In genomic region chr13:97700306-97700848, GRCh38 we compare ENCODE assay signal across 27 cellular contexts.
A peak's percentile ranks its signal among the peaks of the same experiment; 100 is the strongest.
DNase-seq lines count a peak whose midpoint lies in the region; ATAC-seq, FAIRE-seq and TF ChIP-seq lines count a peak whose summit lies in the region.
"Had no signal": no experiment of that assay in that cellular context is flagged by ENCODE, and none has a peak within 500 bp of the region (broad histone marks: within the 10 kb centered on the region; RNA-seq: fewer than 3 reads in every experiment).

No MANE protein-coding gene starts in this region.

- BruUV-seq in HepG2 (replicated peaks; lab: Mats Ljungman, UMichigan) = no TSS peak
- no TSS peak for BruUV-seq in IMR-90 (replicated peaks; lab: Mats Ljungman, UMichigan)
- no TSS peak for BruUV-seq in K562 (replicated peaks; lab: Mats Ljungman, UMichigan)

- H3K36me3 ChIP-seq in HepG2 (replicated peaks in 1 of 2; ENCODE audit: control insufficient read depth in 1 of 2, insufficient read depth in 2 of 2, low read length in 2 of 2) (no peaks in the 10 kb centered on the region), right lobe of liver (no peaks in the 10 kb centered on the region), IMR-90 (ENCODE audit: control insufficient read depth, insufficient read depth, low read length) (no peaks in the 10 kb centered on the region), K562 (ENCODE audit: control insufficient read depth, insufficient read depth, low read length) (no peaks in the 10 kb centered on the region)
- H3K36me3 ChIP-seq: BE2C, BLaER1 had no signal

- H3K27me3 ChIP-seq in HepG2 (ENCODE audit: control insufficient read depth in 1 of 2, insufficient read depth in 2 of 2, low read length in 2 of 2) = peaks cover 0 to 1% of the 10 kb centered on the region in 2 experiments; a peak in 1 of 5 replicates
- H3K27me3 ChIP-seq in right lobe of liver = no peaks in the 10 kb centered on the region
- no peaks in the 10 kb centered on the region; the same call in 1 of the 2 replicates for H3K27me3 ChIP-seq in IMR-90 (ENCODE audit: control insufficient read depth, insufficient read depth, low read length)
- no peaks in the 10 kb centered on the region for H3K27me3 ChIP-seq in K562 (ENCODE audit: control insufficient read depth in 2 of 2, insufficient read depth in 2 of 2, low read length in 2 of 2)
- H3K27me3 ChIP-seq: BLaER1 had no signal

- H3K27ac Mint-ChIP-seq in natural killer cell = no peak overlapping the region
- H3K27ac Mint-ChIP-seq: CD14-positive monocyte; CD4-positive, alpha-beta memory T cell; CD4-positive, CD25-positive, alpha-beta regulatory T cell had no signal

- no peak overlapping the region for H3K14ac ChIP-seq in IMR-90 (replicated peaks; ENCODE audit: low read depth, low read length)

- no peaks in the 10 kb centered on the region for H3K9me3 ChIP-seq in HepG2 (ENCODE audit: low read length)
- H3K9me3 ChIP-seq in right lobe of liver = no peaks in the 10 kb centered on the region
- H3K9me3 ChIP-seq in IMR-90 (ENCODE audit: control insufficient read depth, insufficient read depth, low read length) = no peaks in the 10 kb centered on the region
- no peaks in the 10 kb centered on the region for H3K9me3 ChIP-seq in K562 (replicated peaks; ENCODE audit: control insufficient read depth, insufficient read depth, low read depth, low read length)
- H3K9me3 ChIP-seq: BE2C, BLaER1 had no signal

- no peak overlapping the region for H2AFZ ChIP-seq in HepG2 (ENCODE audit: low read length)
- H2AFZ ChIP-seq in IMR-90 (replicated peaks; ENCODE audit: low read length, poor library complexity) = no peak overlapping the region
- no peak overlapping the region for H2AFZ ChIP-seq in K562 (ENCODE audit: low read depth, low read length)

- H3K27me3 Mint-ChIP-seq in natural killer cell (ENCODE audit: low read depth in 2 of 2) = no peaks in the 10 kb centered on the region
- H3K27me3 Mint-ChIP-seq: CD4-positive, CD25-positive, alpha-beta regulatory T cell had no signal

- no peaks in the 10 kb centered on the region for H3K79me1 ChIP-seq in IMR-90 (ENCODE audit: low read depth in 1 of 2, low read length in 2 of 2)

- no peak overlapping the region for H3K18ac ChIP-seq in IMR-90 (ENCODE audit: low read depth, low read length)

- H3K79me2 ChIP-seq in HepG2 (ENCODE audit: insufficient read depth, low read length) (no peaks in the 10 kb centered on the region), K562 (ENCODE audit: control insufficient read depth, insufficient read depth, low read length) (no peaks in the 10 kb centered on the region)

- TF ChIP-seq POLR2A in HepG2 (IDR thresholded peaks at IDR 0.05; ENCODE audit: insufficient read depth in 1 of 2, low read depth in 2 of 2, low read length in 2 of 2) (no peak), right lobe of liver (IDR thresholded peaks at IDR 0.05) (no peak), IMR-90 (IDR thresholded peaks at IDR 0.05; ENCODE audit: low read depth, low read length) (no peak), K562 (conservative IDR thresholded peaks at IDR 0.05) (no peak)

- TF ChIP-seq RAD21 in HepG2 (CRISPR knock-in tag; IDR thresholded peaks at IDR 0.05) = no peak
- TF ChIP-seq RAD21 in IMR-90 (IDR thresholded peaks at IDR 0.05; ENCODE audit: low read length) = no peak
- TF ChIP-seq RAD21 in K562 (CRISPR knock-in tag; conservative IDR thresholded peaks at IDR 0.05 in 1 of 2, IDR thresholded peaks at IDR 0.05 in 1 of 2) = no peak

- no peaks in the 10 kb centered on the region for H3K4me1 ChIP-seq in HepG2 (ENCODE audit: insufficient read depth, low read length)
- no peaks in the 10 kb centered on the region for H3K4me1 ChIP-seq in right lobe of liver
- H3K4me1 ChIP-seq in IMR-90 (ENCODE audit: control insufficient read depth, insufficient read depth, low read length) = no peaks in the 10 kb centered on the region
- no peaks in the 10 kb centered on the region for H3K4me1 ChIP-seq in K562 (replicated peaks in 1 of 2; ENCODE audit: control insufficient read depth in 2 of 2, insufficient read depth in 2 of 2, low read length in 2 of 2)
- H3K4me1 ChIP-seq: BE2C, BLaER1 had no signal

- H3K23ac ChIP-seq in IMR-90 (ENCODE audit: low read depth, low read length) = no peak overlapping the region

- 16% methylated on average over 6 of the region's 6 CpGs for WGBS in HepG2 (ENCODE audit: low lambda C conversion rate)
- WGBS in right lobe of liver (ENCODE audit: insufficient coverage, low coverage, low lambda C conversion rate, missing lambda C conversion rate) = 48% methylated on average over 6 of the region's 6 CpGs
- WGBS in IMR-90 (ENCODE audit: extremely low coverage in 2 of 2, insufficient read length in 1 of 2), 2 experiments = no CpG with 5 or more reads among the region's 6 CpGs
- 0% methylated on average over 6 of the region's 6 CpGs for WGBS in K562 (ENCODE audit: insufficient coverage, low coverage, missing lambda C conversion rate)

- intact Hi-C loops in HepG2 (cut with micrococcal nuclease; ENCODE audit: unreplicated experiment) = no loop called here
- intact Hi-C loops in right lobe of liver (cut with DNase I) = no loop called here
- intact Hi-C loops in IMR-90 (cut with micrococcal nuclease) = no loop called here
- intact Hi-C loops in K562 (cut with micrococcal nuclease) = no loop called here
- intact Hi-C loops in natural killer cell (cut with micrococcal nuclease) = no loop called here

- no peaks in the 10 kb centered on the region for H3K9me1 ChIP-seq in IMR-90 (ENCODE audit: insufficient read depth, low read length)
- H3K9me1 ChIP-seq in K562 (ENCODE audit: control insufficient read depth, insufficient read depth, low read length) = no peaks in the 10 kb centered on the region

- no peak for DNase-seq in HepG2 (ENCODE audit: low spot score)
- no peak for DNase-seq in right lobe of liver
- DNase-seq in IMR-90 = no peak
- DNase-seq in K562 (ENCODE audit: extremely low read depth in 1 of 4, low spot score in 3 of 4) = no peak
- DNase-seq in natural killer cell = no peak
- no peak for DNase-seq in NCI-H748 treated with DMSO at 0.1 percent for 48 hours (lab: John Stamatoyannopoulos, UW)
- no peak for DNase-seq in NK-92 (lab: John Stamatoyannopoulos, UW; ENCODE audit: unreplicated experiment)
- no peak for DNase-seq in mucosa of gallbladder (ENCODE audit: low spot score)
- DNase-seq: ACHN; BE2C; C1 segment of cervical spinal cord; CD4-positive, alpha-beta memory T cell; CD4-positive, CD25-positive, alpha-beta regulatory T cell; CD8-positive, alpha-beta memory T cell; COR-L47; DMS 273 treated with DMSO at 0.1 percent for 48 hours; DMS153; DMS53; DMS79; DND-41; EL; GDM1 had no signal

- no peak overlapping the region for H2AK9ac ChIP-seq in IMR-90 (replicated peaks; ENCODE audit: low read depth, low read length, poor library complexity)

- TF ChIP-seq CTCF in HepG2 (CRISPR knock-in tag; IDR thresholded peaks at IDR 0.05) (no peak), right lobe of liver (IDR thresholded peaks at IDR 0.05) (no peak), IMR-90 (conservative IDR thresholded peaks at IDR 0.05; ENCODE audit: low read depth, low read length) (no peak), K562 (IDR thresholded peaks at IDR 0.05 in 2 of 3, conservative IDR thresholded peaks at IDR 0.05 in 1 of 3; ENCODE audit: insufficient read depth in 2 of 3, low read depth in 1 of 3, low read length in 3 of 3) (no peak), natural killer cell (IDR thresholded peaks at IDR 0.05) (no peak)

- H3K4me3 ChIP-seq in HepG2 (replicated peaks in 1 of 3; ENCODE audit: insufficient read depth in 1 of 3, low read depth in 2 of 3, low read length in 3 of 3) (no peak overlapping the region), right lobe of liver (no peak overlapping the region), IMR-90 (ENCODE audit: insufficient read depth, low read depth, low read length) (no peak overlapping the region), K562 (no peak overlapping the region)
- H3K4me3 ChIP-seq: BLaER1 had no signal

- dilution Hi-C loops in IMR-90 (cut with HindIII; ENCODE audit: low sequenced_read_pairs, unreplicated experiment) = no loop called here

- ATAC-seq in HepG2 (no peak), right lobe of liver (no peak), IMR-90 (ENCODE audit: low read depth) (no peak), K562 (no peak), natural killer cell (peak; percentile 29 to 59 (median 36))

- H4K8ac ChIP-seq in IMR-90 (ENCODE audit: low read depth in 2 of 2, low read length in 2 of 2) = no peak overlapping the region

- POLR2A ChIA-PET in HepG2 (lab: Yijun Ruan, JAX) (no interaction called here), IMR-90 (lab: Charles Lee; ENCODE audit: unreplicated experiment) (no interaction called here), K562 (lab: Yijun Ruan, JAX) (no interaction called here)

- no peak overlapping the region for H4K5ac ChIP-seq in IMR-90 (ENCODE audit: low read depth, low read length)

- H3K56ac ChIP-seq in IMR-90 (ENCODE audit: extremely low read depth, insufficient read depth, low read length) = no peak overlapping the region

- no peak overlapping the region for H2BK5ac ChIP-seq in IMR-90 (ENCODE audit: low read depth, low read length, poor library complexity, severe bottlenecking)

- H3K27ac ChIP-seq in HepG2 (ENCODE audit: extremely low read length, insufficient read depth, low read length) (no peak overlapping the region), right lobe of liver (no peak overlapping the region), IMR-90 (ENCODE audit: insufficient read depth, low read length) (no peak overlapping the region), K562 (ENCODE audit: extremely low read depth, low read depth, low read length) (no peak overlapping the region)
- H3K27ac ChIP-seq: 22Rv1, BLaER1 had no signal

- no peaks in the 10 kb centered on the region for H3K36me3 Mint-ChIP-seq in natural killer cell
- H3K36me3 Mint-ChIP-seq: CD14-positive monocyte; CD4-positive, CD25-positive, alpha-beta regulatory T cell; CD8-positive, alpha-beta memory T cell had no signal

- H2BK20ac ChIP-seq in IMR-90 (ENCODE audit: low read depth, low read length) = no peak overlapping the region

- no peak overlapping the region for H2BK120ac ChIP-seq in IMR-90 (ENCODE audit: low read depth, low read length)

- no peaks in the 10 kb centered on the region for H4K20me1 ChIP-seq in HepG2 (ENCODE audit: insufficient read depth, low read length)
- H4K20me1 ChIP-seq in IMR-90 (ENCODE audit: insufficient read depth, low read length) = no peaks in the 10 kb centered on the region
- no peaks in the 10 kb centered on the region for H4K20me1 ChIP-seq in K562 (replicated peaks; ENCODE audit: control insufficient read depth, insufficient read depth, low read length)
- H4K20me1 ChIP-seq: BLaER1 had no signal

- no peak overlapping the region for H3K4me3 Mint-ChIP-seq in natural killer cell
- H3K4me3 Mint-ChIP-seq: CD14-positive monocyte; CD4-positive, alpha-beta memory T cell; CD4-positive, CD25-positive, alpha-beta regulatory T cell had no signal

- H3K4me2 ChIP-seq in HepG2 (ENCODE audit: low read depth, low read length) (no peak overlapping the region), IMR-90 (ENCODE audit: low read depth, low read length) (no peak overlapping the region), K562 (ENCODE audit: insufficient read depth, low read length) (no peak overlapping the region)
- H3K4me2 ChIP-seq: BLaER1 had no signal

- H3K4ac ChIP-seq in IMR-90 (ENCODE audit: low read depth, low read length) = no peak overlapping the region

- in situ Hi-C loops in HepG2 (cut with HindIII; ENCODE audit: extremely low pct_ligation_motif_present, low pct_unique_long_range_greater_than_20kb) = no loop called here
- in situ Hi-C loops in IMR-90 (cut with MboI; ENCODE audit: low sequenced_read_pairs) = no loop called here
- in situ Hi-C loops in K562 (cut with MboI) = no loop called here

- TF ChIP-seq EP300 in HepG2 (IDR thresholded peaks at IDR 0.05; ENCODE audit: low read depth in 2 of 2, low read length in 2 of 2) (no peak), HepG2 (CRISPR knock-in tag; IDR thresholded peaks at IDR 0.05; ENCODE audit: borderline replicate concordance) (no peak), K562 (IDR thresholded peaks at IDR 0.05; ENCODE audit: low read length) (no peak)

- no peak overlapping the region for H2BK15ac ChIP-seq in IMR-90 (ENCODE audit: low read depth, low read length)

- H4K91ac ChIP-seq in IMR-90 (ENCODE audit: insufficient read depth, low read depth, low read length) = no peak overlapping the region

- H3K9me3 Mint-ChIP-seq in natural killer cell = peaks cover 0 to 3% of the 10 kb centered on the region in 2 donors

- CTCF ChIA-PET in HepG2 (lab: Yijun Ruan, JAX; ENCODE audit: low intra/inter-chr PET ratio, low total read pairs) (no interaction called here), IMR-90 (lab: Yijun Ruan, JAX) (no interaction called here), K562 (lab: Yijun Ruan, JAX; ENCODE audit: low intra/inter-chr PET ratio) (no interaction called here)

- no peak overlapping the region for H2AK5ac ChIP-seq in IMR-90 (ENCODE audit: low read depth, low read length)

- no peak for FAIRE-seq in HepG2 (lab: Jason Lieb, UNC)
- FAIRE-seq in K562 (lab: Jason Lieb, UNC) = no peak
- FAIRE-seq: GM12891, GM19239 had no signal

- H3K4me1 Mint-ChIP-seq in natural killer cell = peaks cover 0 to 4% of the 10 kb centered on the region in 2 donors
- H3K4me1 Mint-ChIP-seq: CD14-positive monocyte; CD4-positive, alpha-beta memory T cell; CD4-positive, CD25-positive, alpha-beta regulatory T cell had no signal

- H3K9ac ChIP-seq in HepG2 (ENCODE audit: insufficient read depth, low read depth, low read length) (no peak overlapping the region), IMR-90 (ENCODE audit: low read depth, low read length) (no peak overlapping the region), K562 (ENCODE audit: insufficient read depth in 1 of 2, low read depth in 2 of 2, low read length in 2 of 2) (no peak overlapping the region)
- H3K9ac ChIP-seq: BLaER1 had no signal

Comparison
In these comparisons a context has a peak if more than half of its experiments do, and no peak if none do; other contexts are left out.
1. ATAC-seq: peak in natural killer cell (3 of 3); none in HepG2 (single experiment), right lobe of liver (0 of 4), IMR-90 (single experiment) and K562 (single experiment).
2. Of the 241 proteins assayed by ChIP-seq in both HepG2 and K562: peak only in HepG2: MAFF and MAFK; only in K562: none; in both: none; in neither: 239.